In genomic region chr17:56779898-56780777, GRCh38 we compare ENCODE assay signal across 8 cellular contexts. TPM values are rescaled to one million over a fixed set of nuclear protein-coding genes. Genes with fewer than 3 reads are reported as not detected.
DNase-seq lines count a peak whose midpoint lies in the region; ATAC-seq and TF ChIP-seq lines count a peak whose summit lies in the region.

No MANE protein-coding gene starts in this region.

- no peaks in the 10 kb centered on the region for H3K79me2 ChIP-seq in OCI-LY3 (ENCODE audit: low read length)

- H3K36me3 ChIP-seq in HUES48 (ENCODE audit: control insufficient read depth, insufficient read depth, low read length) (no peaks in the 10 kb centered on the region), OCI-LY3 (replicated peaks; ENCODE audit: low read depth, low read length) (no peaks in the 10 kb centered on the region)

- peak overlapping the region; percentile 94 for H3K4me2 ChIP-seq in OCI-LY3 (ENCODE audit: low read length)

- H3K27ac ChIP-seq in HUES48 (ENCODE audit: low read depth, low read length), result no peak overlapping the region
- H3K27ac ChIP-seq in OCI-LY3 (ENCODE audit: low read length), result no peak overlapping the region

- H3K9me3 ChIP-seq in HUES48 (ENCODE audit: control insufficient read depth, insufficient read depth, low read length) (no peaks in the 10 kb centered on the region), OCI-LY3 (ENCODE audit: insufficient read depth, low read length) (no peaks in the 10 kb centered on the region)

- DNase-seq in DMS 273 treated with DMSO at 0.1 percent for 48 hours (lab: John Stamatoyannopoulos, UW) (peak; percentile 58), activated T-cell treated with anti-CD3 and anti-CD28 coated beads for 4 hours (peak; percentile 78), erythroblast (lab: John Stamatoyannopoulos, UW) (peak; percentile 84 to 88), naive B cell (peak; percentile 75)
- DNase-seq in stimulated activated CD8-positive, alpha-beta memory T cell treated with anti-CD3 and anti-CD28 coated beads, Interleukin-7, amount 100 ng/mL, for 48 hours (ENCODE audit: extremely low read depth in 1 of 2, low read depth in 1 of 2), result peak; percentile 65 to 78

- H2AFZ ChIP-seq in OCI-LY3 (ENCODE audit: low read depth, low read length), result peak overlapping the region; percentile 55; the same call in 1 of the 2 replicates

- TF ChIP-seq POLR2A in erythroblast (IDR thresholded peaks at IDR 0.05; ENCODE audit: low read length), result no peak

- no peaks in the 10 kb centered on the region for H3K36me3 Mint-ChIP-seq in naive B cell

- H3K27ac Mint-ChIP-seq in naive B cell, result peak overlapping the region in 1 of 6 donors; percentile 81

- H3K4me1 Mint-ChIP-seq in naive B cell, result peaks cover 13 to 15% (median 14%) of the 10 kb centered on the region in 3 donors

- H3K4me3 ChIP-seq in HUES48 (ENCODE audit: low read depth, low read length), result peak overlapping the region; percentile 53
- H3K4me3 ChIP-seq in OCI-LY3 (ENCODE audit: low read length), result peak overlapping the region; percentile 74

- peaks cover 31% of the 10 kb centered on the region for H3K27me3 ChIP-seq in HUES48 (ENCODE audit: control insufficient read depth, insufficient read depth, low read length)
- peaks cover 30% of the 10 kb centered on the region for H3K27me3 ChIP-seq in OCI-LY3 (ENCODE audit: low read depth, low read length)

- no peak overlapping the region; the same call in 1 of the 2 replicates for H3K9ac ChIP-seq in HUES48 (ENCODE audit: low read depth, low read length)
- H3K9ac ChIP-seq in OCI-LY3 (ENCODE audit: low read length), result no peak overlapping the region

- H3K4me1 ChIP-seq in HUES48 (ENCODE audit: control insufficient read depth, insufficient read depth, low read length) (no peaks in the 10 kb centered on the region), OCI-LY3 (ENCODE audit: low read length) (peaks cover 9% of the 10 kb centered on the region)

- TF ChIP-seq CTCF in OCI-LY3 (IDR thresholded peaks at IDR 0.05; ENCODE audit: low read depth, low read length), result peak; percentile 84

- H4K20me1 ChIP-seq in OCI-LY3 (ENCODE audit: insufficient read depth, low read length), result no peaks in the 10 kb centered on the region

- H3K9me3 Mint-ChIP-seq in naive B cell, result peaks cover 0 to 3% (median 0%) of the 10 kb centered on the region in 7 donors

- peaks cover 30 to 46% (median 35%) of the 10 kb centered on the region in 3 donors for H3K27me3 Mint-ChIP-seq in naive B cell

- peak overlapping the region; percentile 70 to 97 (median 90) for H3K4me3 Mint-ChIP-seq in naive B cell

- ATAC-seq in GM21515 (IDR thresholded peaks at IDR 0.05; ENCODE audit: unreplicated experiment), result peak; percentile 93
- peak; percentile 96 to 97 for ATAC-seq in naive B cell (ENCODE audit: low read depth in 2 of 2)

RNA-seq across cellular contexts. Expression of gene C17orf67, which starts 53.6 kb away (rescaled TPM):
- polyA plus RNA-seq in naive B cell (ENCODE audit: low read depth in 6 of 6), result 1 to 10 TPM in 5 of 6 donors, under 1 TPM in 1; 0.15 to 2.4 (median 1.4) TPM

RNA-seq across cellular contexts. Expression of gene DGKE, which starts 53.8 kb away (rescaled TPM):
- 1 to 10 TPM; 1.3 to 4.1 (median 3.3) TPM for polyA plus RNA-seq in naive B cell (ENCODE audit: low read depth in 6 of 6)
